In the genomic region with DNA sequence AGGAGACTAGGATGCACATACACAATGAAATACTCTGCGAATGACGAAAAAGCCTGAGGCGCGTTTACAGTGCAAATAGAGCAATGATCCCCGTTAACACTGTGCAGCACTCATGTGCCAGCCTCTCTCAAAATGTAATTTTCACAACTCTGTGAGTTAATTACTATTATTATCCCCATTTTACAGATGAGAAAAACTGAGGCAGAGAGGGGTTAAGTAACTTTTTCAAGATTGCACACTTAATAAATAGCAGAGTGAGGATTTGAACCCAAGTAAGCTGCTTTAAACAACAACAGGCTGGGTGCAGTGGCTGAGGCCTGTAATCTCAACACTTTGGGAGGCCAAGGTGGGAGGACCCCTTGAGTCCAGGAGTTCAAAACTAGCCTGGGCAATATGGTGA, we compare ENCODE assay signal across 2 cellular contexts.
TF ChIP-seq lines count a peak whose summit lies in the region.

No MANE protein-coding gene starts in this region.

TF ChIP-seq in WTC11, 78 proteins besides CTCF, POLR2A, EP300 and RAD21:
- TF ChIP-seq, protein P1, sequence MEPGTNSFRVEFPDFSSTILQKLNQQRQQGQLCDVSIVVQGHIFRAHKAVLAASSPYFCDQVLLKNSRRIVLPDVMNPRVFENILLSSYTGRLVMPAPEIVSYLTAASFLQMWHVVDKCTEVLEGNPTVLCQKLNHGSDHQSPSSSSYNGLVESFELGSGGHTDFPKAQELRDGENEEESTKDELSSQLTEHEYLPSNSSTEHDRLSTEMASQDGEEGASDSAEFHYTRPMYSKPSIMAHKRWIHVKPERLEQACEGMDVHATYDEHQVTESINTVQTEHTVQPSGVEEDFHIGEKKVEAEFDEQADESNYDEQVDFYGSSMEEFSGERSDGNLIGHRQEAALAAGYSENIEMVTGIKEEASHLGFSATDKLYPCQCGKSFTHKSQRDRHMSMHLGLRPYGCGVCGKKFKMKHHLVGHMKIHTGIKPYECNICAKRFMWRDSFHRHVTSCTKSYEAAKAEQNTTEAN (CRISPR knock-in tag; IDR thresholded peaks at IDR 0.05), result no peak
- TF ChIP-seq GTF2I (CRISPR knock-in tag; conservative IDR thresholded peaks at IDR 0.05) (0 out of 2 replicates have a peak, but pooled peaks have one; percentile 18), GRHL2 (CRISPR knock-in tag; IDR thresholded peaks at IDR 0.05; ENCODE audit: insufficient replicate concordance, severe bottlenecking) (no peak)

TF ChIP-seq in H1, 55 proteins besides CTCF, POLR2A, EP300 and RAD21:
- TF ChIP-seq RFX5 (IDR thresholded peaks at IDR 0.05; ENCODE audit: borderline replicate concordance, low read depth, low read length) (no peak), KDM1A (IDR thresholded peaks at IDR 0.05; ENCODE audit: borderline replicate concordance, low read length) (peak; percentile 34; the same call in 1 of the 2 replicates)
- TF ChIP-seq, protein P2, sequence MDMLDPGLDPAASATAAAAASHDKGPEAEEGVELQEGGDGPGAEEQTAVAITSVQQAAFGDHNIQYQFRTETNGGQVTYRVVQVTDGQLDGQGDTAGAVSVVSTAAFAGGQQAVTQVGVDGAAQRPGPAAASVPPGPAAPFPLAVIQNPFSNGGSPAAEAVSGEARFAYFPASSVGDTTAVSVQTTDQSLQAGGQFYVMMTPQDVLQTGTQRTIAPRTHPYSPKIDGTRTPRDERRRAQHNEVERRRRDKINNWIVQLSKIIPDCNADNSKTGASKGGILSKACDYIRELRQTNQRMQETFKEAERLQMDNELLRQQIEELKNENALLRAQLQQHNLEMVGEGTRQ (IDR thresholded peaks at IDR 0.05; ENCODE audit: low read length), result no peak
